ENCODE assay signal across 13 cellular contexts in the genomic region with DNA sequence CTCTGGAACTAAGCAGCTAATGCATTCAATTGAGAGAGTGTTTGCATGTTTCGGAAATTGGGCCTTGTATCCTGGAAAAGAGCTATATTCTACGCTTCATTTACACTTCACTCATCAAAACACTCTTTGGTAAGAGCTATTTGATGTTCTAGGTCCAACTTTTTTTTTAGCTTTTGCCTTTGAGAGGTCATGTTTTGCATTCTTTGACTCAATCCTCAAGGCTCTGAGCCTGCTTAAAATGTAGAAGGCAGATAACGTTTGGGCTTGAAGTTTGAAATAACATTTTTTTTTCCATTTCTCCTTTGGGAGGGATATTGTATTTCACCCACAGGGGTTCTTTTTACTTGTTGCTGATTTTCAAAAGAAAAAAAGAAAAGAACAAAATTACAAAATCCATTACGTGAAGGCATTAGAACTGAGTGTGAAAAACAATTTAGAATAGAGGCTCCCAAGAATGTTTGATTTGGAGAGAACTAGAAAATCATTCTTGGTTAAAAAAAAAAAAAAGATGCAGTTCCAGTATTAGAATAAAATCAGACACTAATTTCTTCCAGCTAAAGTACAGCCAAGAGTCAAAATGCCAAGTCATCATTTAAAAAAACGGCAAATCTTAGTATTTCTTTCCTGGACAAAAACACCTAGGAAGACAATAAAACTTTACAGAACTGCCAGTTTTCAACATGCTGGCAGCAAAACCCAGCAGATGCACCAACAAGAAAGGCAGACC.
DNase-seq lines count a peak whose midpoint lies in the region; ATAC-seq and TF ChIP-seq lines count a peak whose summit lies in the region.
"Had no signal": no experiment of that assay in that cellular context is flagged by ENCODE, and none has a peak within 500 bp of the region (broad histone marks: within the 10 kb centered on the region; RNA-seq: fewer than 3 reads in every experiment).

No MANE protein-coding gene starts in this region.

- H3K9me3 ChIP-seq in right cardiac atrium (ENCODE audit: control insufficient read depth, low read length) (no peaks in the 10 kb centered on the region), right atrium auricular region (no peaks in the 10 kb centered on the region), OCI-LY3 (ENCODE audit: insufficient read depth, low read length) (no peaks in the 10 kb centered on the region), endocrine pancreas (ENCODE audit: control insufficient read depth, low read length) (no peaks in the 10 kb centered on the region), thyroid gland (no peaks in the 10 kb centered on the region), upper lobe of left lung (no peaks in the 10 kb centered on the region), WERI-Rb-1 (ENCODE audit: severe bottlenecking) (no peaks in the 10 kb centered on the region)
- H3K9me3 ChIP-seq: SJSA1 had no signal

- TF ChIP-seq EP300 in upper lobe of left lung (IDR thresholded peaks at IDR 0.05) = no peak

- DNase-seq in right cardiac atrium = no peak
- no peak for DNase-seq in right atrium auricular region (ENCODE audit: low spot score)
- DNase-seq in thyroid gland = no peak
- DNase-seq in upper lobe of left lung = no peak
- DNase-seq in WERI-Rb-1 = no peak
- DNase-seq: GM23248, NCI-H1417 treated with DMSO at 0.1 percent for 48 hours, NCI-H2029 treated with DMSO at 0.1 percent for 48 hours, NCI-H510A treated with DMSO at 0.1 percent for 48 hours had no signal

- intact Hi-C loops in right cardiac atrium (cut with DNase I) = no loop called here
- intact Hi-C loops in thyroid gland (cut with DNase I) = no loop called here

- H3K9ac ChIP-seq in OCI-LY3 (ENCODE audit: low read length) = peak overlapping the region; percentile 68
- H3K9ac ChIP-seq in endocrine pancreas (ENCODE audit: control insufficient read depth, insufficient read depth, low read length) = peak overlapping the region; percentile 7
- H3K9ac ChIP-seq: GM23248 had no signal

- H3K4me3 ChIP-seq in right cardiac atrium (ENCODE audit: low read length) (no peak overlapping the region), right atrium auricular region (no peak overlapping the region), OCI-LY3 (ENCODE audit: low read length) (peak overlapping the region; percentile 57), endocrine pancreas (ENCODE audit: control insufficient read depth, insufficient read depth, low read length) (peak overlapping the region; percentile 49), thyroid gland (replicated peaks in 1 of 3) (no peak overlapping the region), upper lobe of left lung (no peak overlapping the region), WERI-Rb-1 (ENCODE audit: low read depth, low read length) (no peak overlapping the region)
- H3K4me3 ChIP-seq: GM23248, SJSA1 had no signal

- no peaks in the 10 kb centered on the region for H3K79me2 ChIP-seq in OCI-LY3 (ENCODE audit: low read length)

- no peak overlapping the region for H3K27ac ChIP-seq in right cardiac atrium (ENCODE audit: low read length)
- H3K27ac ChIP-seq in right atrium auricular region = no peak overlapping the region
- peak overlapping the region; percentile 96 for H3K27ac ChIP-seq in OCI-LY3 (ENCODE audit: low read length)
- peak overlapping the region; percentile 2 to 65 (median 52) for H3K27ac ChIP-seq in thyroid gland
- no peak overlapping the region for H3K27ac ChIP-seq in upper lobe of left lung
- H3K27ac ChIP-seq in WERI-Rb-1 = no peak overlapping the region
- H3K27ac ChIP-seq: GM23248, SJSA1 had no signal

- H3K36me3 ChIP-seq in right atrium auricular region = no peaks in the 10 kb centered on the region
- peaks cover 4% of the 10 kb centered on the region for H3K36me3 ChIP-seq in OCI-LY3 (replicated peaks; ENCODE audit: low read depth, low read length)
- H3K36me3 ChIP-seq in endocrine pancreas (ENCODE audit: control insufficient read depth, insufficient read depth, low read length) = no peaks in the 10 kb centered on the region
- H3K36me3 ChIP-seq in thyroid gland = no peaks in the 10 kb centered on the region
- no peaks in the 10 kb centered on the region for H3K36me3 ChIP-seq in upper lobe of left lung
- no peaks in the 10 kb centered on the region for H3K36me3 ChIP-seq in WERI-Rb-1
- H3K36me3 ChIP-seq: SJSA1 had no signal

- ATAC-seq in right cardiac atrium = peak; percentile 65 to 76
- no peak for ATAC-seq in GM18868 (IDR thresholded peaks at IDR 0.05; ENCODE audit: unreplicated experiment)
- ATAC-seq in upper lobe of left lung (ENCODE audit: low FRiP score in 2 of 2) = no peak

- no peaks in the 10 kb centered on the region for H3K4me1 ChIP-seq in right cardiac atrium (ENCODE audit: control insufficient read depth, insufficient read depth, low read length)
- H3K4me1 ChIP-seq in right atrium auricular region = peaks cover 0 to 15% of the 10 kb centered on the region in 2 donors
- H3K4me1 ChIP-seq in OCI-LY3 (ENCODE audit: low read length) = peaks cover 35% of the 10 kb centered on the region
- no peaks in the 10 kb centered on the region for H3K4me1 ChIP-seq in endocrine pancreas (ENCODE audit: control insufficient read depth, insufficient read depth, low read length)
- H3K4me1 ChIP-seq in thyroid gland = peaks cover 10 to 23% of the 10 kb centered on the region in 2 donors
- no peaks in the 10 kb centered on the region for H3K4me1 ChIP-seq in upper lobe of left lung
- H3K4me1 ChIP-seq: SJSA1 had no signal

- H3K27me3 ChIP-seq in right cardiac atrium (ENCODE audit: control insufficient read depth, insufficient read depth) (no peaks in the 10 kb centered on the region), right atrium auricular region (no peaks in the 10 kb centered on the region), OCI-LY3 (ENCODE audit: low read depth, low read length) (no peaks in the 10 kb centered on the region), endocrine pancreas (ENCODE audit: control insufficient read depth, insufficient read depth, low read length) (no peaks in the 10 kb centered on the region), thyroid gland (no peaks in the 10 kb centered on the region), upper lobe of left lung (no peaks in the 10 kb centered on the region), WERI-Rb-1 (ENCODE audit: insufficient read depth, low read depth, severe bottlenecking) (no peaks in the 10 kb centered on the region)
- H3K27me3 ChIP-seq: SJSA1 had no signal

- no peaks in the 10 kb centered on the region for H4K20me1 ChIP-seq in OCI-LY3 (ENCODE audit: insufficient read depth, low read length)

- H3K4me2 ChIP-seq in OCI-LY3 (ENCODE audit: low read length) = peak overlapping the region; percentile 83

- TF ChIP-seq POLR2A in thyroid gland (IDR thresholded peaks at IDR 0.05) (no peak), upper lobe of left lung (IDR thresholded peaks at IDR 0.05) (no peak)

- peak overlapping the region; percentile 19; the same call in 1 of the 2 replicates for H2AFZ ChIP-seq in OCI-LY3 (ENCODE audit: low read depth, low read length)
- H2AFZ ChIP-seq: GM23248 had no signal

- no peak for TF ChIP-seq CTCF in right atrium auricular region (IDR thresholded peaks at IDR 0.05)
- no peak for TF ChIP-seq CTCF in OCI-LY3 (IDR thresholded peaks at IDR 0.05; ENCODE audit: low read depth, low read length)
- no peak for TF ChIP-seq CTCF in thyroid gland (IDR thresholded peaks at IDR 0.05)
- TF ChIP-seq CTCF in upper lobe of left lung (IDR thresholded peaks at IDR 0.05) = no peak
- TF ChIP-seq CTCF in WERI-Rb-1 (IDR thresholded peaks at IDR 0.05; ENCODE audit: low read depth, low read length) = no peak

- whole genome bisulfite sequencing in right cardiac atrium = 42% methylated on average over 5 of the region's 5 CpGs
- 29 to 47% methylated on average over 5 of the region's 5 CpGs for WGBS in thyroid gland, 2 donors
- WGBS in upper lobe of left lung, 2 donors = 49 to 52% methylated on average over 5 of the region's 5 CpGs

Comparison
In these comparisons a context has a peak if more than half of its experiments do, and no peak if none do; other contexts are left out.
1. ATAC-seq: peak in right cardiac atrium (2 of 2); none in GM18868 (single experiment) and upper lobe of left lung (0 of 2).
2. H3K27ac ChIP-seq: peak in OCI-LY3 (single experiment) and thyroid gland (3 of 3); none in right cardiac atrium (single experiment), right atrium auricular region (0 of 2), upper lobe of left lung (0 of 4) and WERI-Rb-1 (single experiment).
3. H3K4me3 ChIP-seq: peak in OCI-LY3 (single experiment) and endocrine pancreas (single experiment); none in right cardiac atrium (single experiment), right atrium auricular region (0 of 2), thyroid gland (0 of 3), upper lobe of left lung (0 of 4) and WERI-Rb-1 (single experiment).